In the genomic region with DNA sequence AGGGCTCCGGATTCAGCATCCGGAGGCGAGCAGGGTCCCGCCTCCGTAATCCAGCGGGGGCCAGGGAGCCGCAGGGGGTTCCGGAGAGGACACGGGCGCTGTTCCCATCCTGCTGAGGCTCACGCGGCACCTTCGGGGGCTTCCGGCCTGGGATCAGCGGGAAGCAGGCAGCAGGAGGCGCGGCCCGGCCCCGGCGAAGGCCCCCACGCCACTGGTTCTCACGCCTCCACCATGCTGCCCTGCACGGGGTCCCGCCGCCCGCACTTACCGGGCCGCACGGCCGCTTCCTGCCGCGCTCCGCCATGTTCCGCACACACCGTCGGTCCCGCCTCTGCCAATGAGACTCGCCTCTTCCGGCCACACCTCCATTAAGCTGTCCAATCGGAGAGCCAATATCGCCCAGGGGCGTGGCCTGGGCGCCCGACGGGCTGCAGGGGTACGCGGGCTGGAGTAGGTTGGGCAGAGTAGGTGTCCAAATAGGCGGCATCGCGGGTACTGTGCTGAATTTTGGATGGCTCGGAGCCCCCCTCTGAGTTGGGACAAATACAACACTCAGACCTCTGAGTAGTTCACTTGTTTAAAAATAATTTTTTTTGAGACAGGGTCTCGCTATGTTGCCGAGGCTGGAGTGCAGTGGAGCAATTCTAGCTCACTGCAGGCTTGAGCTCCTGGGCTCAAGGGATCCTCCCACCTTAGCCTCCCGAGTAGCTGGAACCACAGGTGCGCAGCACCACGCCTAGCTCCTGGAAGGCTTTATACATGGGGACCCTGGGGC, we compare ENCODE assay signal across 1 cellular context.
TF ChIP-seq lines count a peak whose summit lies in the region.

A gene with protein sequence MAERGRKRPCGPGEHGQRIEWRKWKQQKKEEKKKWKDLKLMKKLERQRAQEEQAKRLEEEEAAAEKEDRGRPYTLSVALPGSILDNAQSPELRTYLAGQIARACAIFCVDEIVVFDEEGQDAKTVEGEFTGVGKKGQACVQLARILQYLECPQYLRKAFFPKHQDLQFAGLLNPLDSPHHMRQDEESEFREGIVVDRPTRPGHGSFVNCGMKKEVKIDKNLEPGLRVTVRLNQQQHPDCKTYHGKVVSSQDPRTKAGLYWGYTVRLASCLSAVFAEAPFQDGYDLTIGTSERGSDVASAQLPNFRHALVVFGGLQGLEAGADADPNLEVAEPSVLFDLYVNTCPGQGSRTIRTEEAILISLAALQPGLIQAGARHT (minus strand): TSS at position 318 of the 775 bp plus-strand sequence. CDS start 14 bp downstream, at position 304.

TF ChIP-seq in SK-N-SH, 30 proteins besides CTCF, POLR2A, EP300 and RAD21 (continued from another document):
- TF ChIP-seq USF1 (IDR thresholded peaks at IDR 0.05; ENCODE audit: borderline replicate concordance, low read depth) (no peak), GABPA (IDR thresholded peaks at IDR 0.05; ENCODE audit: low read depth) (peak; percentile 74), FOXM1 (IDR thresholded peaks at IDR 0.05; ENCODE audit: low read depth) (no peak), RFX5 (IDR thresholded peaks at IDR 0.05; ENCODE audit: low read length) (0 out of 2 replicates have a peak, but pooled peaks have one; percentile 25), ELF1 (IDR thresholded peaks at IDR 0.05) (peak; percentile 48; the same call in 1 of the 2 replicates), GATA2 (CRISPR knock-in tag; IDR thresholded peaks at IDR 0.05) (no peak), FOXJ3 (CRISPR knock-in tag; IDR thresholded peaks at IDR 0.05) (no peak), FOSL2 (IDR thresholded peaks at IDR 0.05; ENCODE audit: borderline replicate concordance, low read depth) (no peak), MXI1 (IDR thresholded peaks at IDR 0.05; ENCODE audit: low read depth, low read length) (peak; percentile 95), SMC3 (IDR thresholded peaks at IDR 0.05; ENCODE audit: low read depth, low read length) (no peak), SIN3A (IDR thresholded peaks at IDR 0.05; ENCODE audit: borderline replicate concordance, low read depth, low read length) (peak; percentile 69; the same call in 1 of the 2 replicates), NRF1 (IDR thresholded peaks at IDR 0.05; ENCODE audit: low read depth, low read length) (no peak), EZH2phosphoT487 (IDR thresholded peaks at IDR 0.05; ENCODE audit: borderline replicate concordance, low read depth) (no peak)
- TF ChIP-seq, protein P1, sequence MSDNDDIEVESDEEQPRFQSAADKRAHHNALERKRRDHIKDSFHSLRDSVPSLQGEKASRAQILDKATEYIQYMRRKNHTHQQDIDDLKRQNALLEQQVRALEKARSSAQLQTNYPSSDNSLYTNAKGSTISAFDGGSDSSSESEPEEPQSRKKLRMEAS (IDR thresholded peaks at IDR 0.05; ENCODE audit: low read depth): peak; percentile 79
- TF ChIP-seq, protein P2, sequence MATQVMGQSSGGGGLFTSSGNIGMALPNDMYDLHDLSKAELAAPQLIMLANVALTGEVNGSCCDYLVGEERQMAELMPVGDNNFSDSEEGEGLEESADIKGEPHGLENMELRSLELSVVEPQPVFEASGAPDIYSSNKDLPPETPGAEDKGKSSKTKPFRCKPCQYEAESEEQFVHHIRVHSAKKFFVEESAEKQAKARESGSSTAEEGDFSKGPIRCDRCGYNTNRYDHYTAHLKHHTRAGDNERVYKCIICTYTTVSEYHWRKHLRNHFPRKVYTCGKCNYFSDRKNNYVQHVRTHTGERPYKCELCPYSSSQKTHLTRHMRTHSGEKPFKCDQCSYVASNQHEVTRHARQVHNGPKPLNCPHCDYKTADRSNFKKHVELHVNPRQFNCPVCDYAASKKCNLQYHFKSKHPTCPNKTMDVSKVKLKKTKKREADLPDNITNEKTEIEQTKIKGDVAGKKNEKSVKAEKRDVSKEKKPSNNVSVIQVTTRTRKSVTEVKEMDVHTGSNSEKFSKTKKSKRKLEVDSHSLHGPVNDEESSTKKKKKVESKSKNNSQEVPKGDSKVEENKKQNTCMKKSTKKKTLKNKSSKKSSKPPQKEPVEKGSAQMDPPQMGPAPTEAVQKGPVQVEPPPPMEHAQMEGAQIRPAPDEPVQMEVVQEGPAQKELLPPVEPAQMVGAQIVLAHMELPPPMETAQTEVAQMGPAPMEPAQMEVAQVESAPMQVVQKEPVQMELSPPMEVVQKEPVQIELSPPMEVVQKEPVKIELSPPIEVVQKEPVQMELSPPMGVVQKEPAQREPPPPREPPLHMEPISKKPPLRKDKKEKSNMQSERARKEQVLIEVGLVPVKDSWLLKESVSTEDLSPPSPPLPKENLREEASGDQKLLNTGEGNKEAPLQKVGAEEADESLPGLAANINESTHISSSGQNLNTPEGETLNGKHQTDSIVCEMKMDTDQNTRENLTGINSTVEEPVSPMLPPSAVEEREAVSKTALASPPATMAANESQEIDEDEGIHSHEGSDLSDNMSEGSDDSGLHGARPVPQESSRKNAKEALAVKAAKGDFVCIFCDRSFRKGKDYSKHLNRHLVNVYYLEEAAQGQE (IDR thresholded peaks at IDR 0.05; ENCODE audit: low read depth, low read length): no peak
- TF ChIP-seq, protein P3, sequence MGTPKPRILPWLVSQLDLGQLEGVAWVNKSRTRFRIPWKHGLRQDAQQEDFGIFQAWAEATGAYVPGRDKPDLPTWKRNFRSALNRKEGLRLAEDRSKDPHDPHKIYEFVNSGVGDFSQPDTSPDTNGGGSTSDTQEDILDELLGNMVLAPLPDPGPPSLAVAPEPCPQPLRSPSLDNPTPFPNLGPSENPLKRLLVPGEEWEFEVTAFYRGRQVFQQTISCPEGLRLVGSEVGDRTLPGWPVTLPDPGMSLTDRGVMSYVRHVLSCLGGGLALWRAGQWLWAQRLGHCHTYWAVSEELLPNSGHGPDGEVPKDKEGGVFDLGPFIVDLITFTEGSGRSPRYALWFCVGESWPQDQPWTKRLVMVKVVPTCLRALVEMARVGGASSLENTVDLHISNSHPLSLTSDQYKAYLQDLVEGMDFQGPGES (IDR thresholded peaks at IDR 0.05; ENCODE audit: low read depth, low read length): no peak
